11 cellular contexts compared by ENCODE assay signal in the genomic region with DNA sequence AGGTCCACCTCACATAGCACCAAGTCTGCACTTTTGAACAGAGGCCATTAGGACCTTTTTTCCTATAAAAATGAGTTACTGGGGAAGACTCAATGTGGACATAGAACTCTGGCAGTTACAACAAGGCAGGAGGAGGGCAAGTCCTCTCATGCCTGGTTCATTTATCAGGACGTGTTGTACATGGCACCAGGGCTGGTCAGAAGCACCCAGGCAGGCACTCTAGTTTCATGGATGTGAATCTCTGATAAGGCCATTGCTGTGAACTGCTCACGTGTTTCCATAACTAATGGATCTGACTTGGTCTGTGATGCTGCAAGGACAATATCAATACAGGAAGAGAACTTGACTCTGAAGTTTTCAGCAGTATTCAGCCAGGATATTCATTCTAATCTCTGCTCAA. TPM values are rescaled to one million over a fixed set of nuclear protein-coding genes. Genes with fewer than 3 reads are reported as not detected.
DNase-seq lines count a peak whose midpoint lies in the region; ATAC-seq and TF ChIP-seq lines count a peak whose summit lies in the region.
"Had no signal": no experiment of that assay in that cellular context is flagged by ENCODE, and none has a peak within 500 bp of the region (broad histone marks: within the 10 kb centered on the region; RNA-seq: fewer than 3 reads in every experiment).

No MANE protein-coding gene starts in this region.

- H2BK12ac ChIP-seq in neuronal stem cell (ENCODE audit: low read length) = no peak overlapping the region

- ATAC-seq in GM18909 (IDR thresholded peaks at IDR 0.05; ENCODE audit: poor library complexity, unreplicated experiment) (no peak), HG03571 (IDR thresholded peaks at IDR 0.05; ENCODE audit: unreplicated experiment) (no peak)

- H4K8ac ChIP-seq in neuronal stem cell (ENCODE audit: low read depth, low read length) = no peak overlapping the region

- H3K4me3 ChIP-seq in GM06990 (replicated peaks; ENCODE audit: low read depth, low read length) (peak overlapping the region; percentile 26; the same call in 1 of the 2 replicates), coronary artery (no peak overlapping the region), neuronal stem cell (ENCODE audit: low read length in 2 of 2) (no peak overlapping the region)

- H3K4me1 ChIP-seq in neuronal stem cell (ENCODE audit: control insufficient read depth in 2 of 2, insufficient read depth in 1 of 2, low read depth in 1 of 2, low read length in 2 of 2) = peaks cover 24 to 47% of the 10 kb centered on the region in 2 donors

- WGBS in neuronal stem cell (ENCODE audit: extremely low coverage in 2 of 2, insufficient read length in 2 of 2, insufficient replicate concordance in 1 of 2), 2 donors = no CpG with 5 or more reads among the region's 2 CpGs

- H3K27me3 ChIP-seq in GM06990 (replicated peaks; ENCODE audit: control insufficient read depth, insufficient read depth, low read length) (no peaks in the 10 kb centered on the region), neuronal stem cell (ENCODE audit: control insufficient read depth in 3 of 3, insufficient read depth in 3 of 3, low read depth in 1 of 3, low read length in 3 of 3) (no peaks in the 10 kb centered on the region)

- no peak overlapping the region for H3K14ac ChIP-seq in neuronal stem cell (ENCODE audit: low read length)

- H3K36me3 ChIP-seq in GM06990 (ENCODE audit: control insufficient read depth, insufficient read depth, low read length) = no peaks in the 10 kb centered on the region; the same call in none of the 2 replicates
- peaks cover 2 to 56% of the 10 kb centered on the region in 2 donors for H3K36me3 ChIP-seq in neuronal stem cell (replicated peaks in 1 of 2; ENCODE audit: control insufficient read depth in 2 of 2, insufficient read depth in 2 of 2, low read length in 2 of 2)

- peaks cover 0 to 4% of the 10 kb centered on the region in 2 donors for H3K9me3 ChIP-seq in neuronal stem cell (replicated peaks in 1 of 2; ENCODE audit: control insufficient read depth in 2 of 2, insufficient read depth in 1 of 2, low read depth in 1 of 2, low read length in 2 of 2)

- no peak overlapping the region for H2BK15ac ChIP-seq in neuronal stem cell (ENCODE audit: low read length)

- H2AK5ac ChIP-seq in neuronal stem cell (ENCODE audit: low read depth, low read length) = no peak overlapping the region

- H2BK5ac ChIP-seq in neuronal stem cell (ENCODE audit: low read length) = no peak overlapping the region

- no peak overlapping the region for H3K4me2 ChIP-seq in neuronal stem cell (ENCODE audit: insufficient read depth, low read length, poor library complexity, severe bottlenecking)

- no peak overlapping the region for H3K23ac ChIP-seq in neuronal stem cell (ENCODE audit: low read depth, low read length, poor library complexity)

- no peak overlapping the region for H2AFZ ChIP-seq in neuronal stem cell (ENCODE audit: low read length)

- H3K4ac ChIP-seq in neuronal stem cell (ENCODE audit: low read length) = no peak overlapping the region

- H3K27ac ChIP-seq in coronary artery (peak overlapping the region; percentile 57 to 89), neuronal stem cell (replicated peaks; ENCODE audit: low read length) (peak overlapping the region; percentile 27)

- no peak for TF ChIP-seq CTCF in GM06990 (IDR thresholded peaks at IDR 0.05; ENCODE audit: insufficient read depth, low read length, poor library complexity, severe bottlenecking)
- TF ChIP-seq CTCF in coronary artery (IDR thresholded peaks at IDR 0.05) = no peak

- H3K9ac ChIP-seq in neuronal stem cell (ENCODE audit: low read depth, low read length, poor library complexity) = no peak overlapping the region

- DNase-seq in GM06990 (ENCODE audit: extremely low read depth, insufficient read length) = no peak
- DNase-seq in NCI-H1105 treated with DMSO at 0.1 percent for 48 hours (lab: John Stamatoyannopoulos, UW) = peak; percentile 52
- DNase-seq in coronary artery (ENCODE audit: low spot score) = no peak
- no peak for DNase-seq in neuronal stem cell (ENCODE audit: low spot score)
- no peak for DNase-seq in NOMO-1 treated with DMSO at 0.1 percent for 48 hours (lab: John Stamatoyannopoulos, UW; ENCODE audit: unreplicated experiment)
- no peak for DNase-seq in activated gamma-delta T cell treated with Interleukin-2 at 50 U/mL for 16 hours
- DNase-seq: head of caudate nucleus; NCI-H510A treated with DMSO at 0.1 percent for 48 hours; stimulated activated CD4-positive, alpha-beta T cell treated with anti-CD3 and anti-CD28 coated beads, Interleukin-15, amount 100 ng/mL, for 24 hours had no signal

- no peak overlapping the region for H2BK120ac ChIP-seq in neuronal stem cell (ENCODE audit: low read depth, low read length)

- H4K91ac ChIP-seq in neuronal stem cell (ENCODE audit: low read depth, low read length, poor library complexity) = peak overlapping the region; percentile 40

- H3K18ac ChIP-seq in neuronal stem cell (ENCODE audit: low read length) = no peak overlapping the region

- H3K79me1 ChIP-seq in neuronal stem cell (ENCODE audit: low read depth, low read length) = peaks cover 4% of the 10 kb centered on the region

RNA-seq across cellular contexts. Expression of a gene that starts 16.0 kb away (rescaled TPM):
- polyA plus RNA-seq in neuronal stem cell (2013, experiment 1 of 2) = 32.1 TPM
- 31.5 TPM for polyA plus RNA-seq in neuronal stem cell (2013, experiment 2 of 2)
